8 cellular contexts compared by ENCODE assay signal in the genomic region with DNA sequence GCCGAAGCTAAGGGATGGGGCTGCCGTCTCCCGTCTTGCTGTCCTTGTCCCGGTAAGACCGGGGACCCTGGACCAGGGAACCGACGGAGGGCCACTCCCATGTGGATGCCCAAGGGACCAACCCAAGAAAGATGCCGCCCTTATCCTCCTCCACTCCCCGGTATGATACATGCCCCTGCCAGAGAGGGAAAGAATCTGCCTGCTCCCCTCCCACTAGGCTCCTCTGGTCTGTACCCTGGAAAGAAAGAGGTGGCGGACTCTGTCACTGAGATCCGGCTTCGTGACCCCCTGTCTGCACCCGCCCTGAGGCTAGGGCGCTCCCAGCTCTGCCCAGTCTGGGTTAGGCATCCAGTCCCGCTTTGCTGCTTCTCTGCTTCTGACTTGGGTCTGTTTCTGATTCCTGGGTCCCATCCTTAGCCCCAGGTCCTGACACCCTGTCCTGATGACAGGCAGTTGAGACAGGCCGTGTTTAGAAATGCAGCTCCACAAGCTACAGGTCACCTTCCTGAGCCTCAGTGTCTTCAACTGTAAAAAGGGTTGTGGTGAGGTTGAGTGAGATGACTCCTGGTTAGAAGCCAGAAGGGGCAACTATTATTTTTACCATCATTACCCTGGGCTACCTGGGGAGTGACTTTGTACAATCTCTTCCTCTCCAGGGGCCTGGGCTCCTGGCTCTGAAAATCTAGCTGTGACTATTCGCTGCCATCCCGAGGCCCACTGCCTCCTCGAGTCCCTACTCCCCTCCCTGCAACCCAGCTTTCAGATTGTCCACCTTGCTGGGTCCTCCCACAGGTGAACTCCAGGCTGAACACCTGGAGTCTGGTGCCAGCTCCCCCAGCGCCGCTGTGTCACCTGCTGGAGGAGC. TPM values are rescaled to one million over a fixed set of nuclear protein-coding genes. Genes with fewer than 3 reads are reported as not detected.
A peak's percentile ranks its signal among the peaks of the same experiment; 100 is the strongest.
DNase-seq lines count a peak whose midpoint lies in the region; ATAC-seq and TF ChIP-seq lines count a peak whose summit lies in the region.

No MANE protein-coding gene starts in this region.

- no peak overlapping the region for H3K27ac ChIP-seq in GM23338 (ENCODE audit: low read depth)
- H3K27ac ChIP-seq in VCaP = peak overlapping the region; percentile 84
- peak overlapping the region; percentile 99 to 100 (median 100) for H3K27ac ChIP-seq in spleen

- H3K4me1 ChIP-seq in GM23338 (ENCODE audit: insufficient read depth) = no peaks in the 10 kb centered on the region
- H3K4me1 ChIP-seq in spleen = peaks cover 0 to 67% (median 40%) of the 10 kb centered on the region in 6 donors

- DNase-seq in AG04449 (ENCODE audit: low read depth, low spot score) (no peak), GM23338 (ENCODE audit: low spot score) (no peak), foreskin melanocyte (peak; percentile 63), spleen (no peak), mesenteric fat pad (ENCODE audit: low spot score) (no peak)

- POLR2A ChIA-PET in AG04449 (lab: Yijun Ruan, JAX) = interaction anchor here (1.3 kb wide), 2 partner anchors 53 to 60 kb away, joined by 4 to 13 read pairs; no protein-coding TSS in a partner anchor

- H3K36me3 ChIP-seq in GM23338 (ENCODE audit: insufficient read depth) (no peaks in the 10 kb centered on the region), spleen (peaks cover 0 to 34% (median 7%) of the 10 kb centered on the region in 6 donors)

- H3K9me3 Mint-ChIP-seq in GM23338 = peaks cover 30% of the 10 kb centered on the region

- TF ChIP-seq CTCF in AG04449 (IDR thresholded peaks at IDR 0.05; ENCODE audit: insufficient read depth, low read length, missing control alignments) (no peak), GM23338 (conservative IDR thresholded peaks at IDR 0.05; ENCODE audit: low read depth in 2 of 2) (0 out of 4 replicates have a peak, but pooled peaks have one; percentile 3 to 5), VCaP (conservative IDR thresholded peaks at IDR 0.05) (peak; percentile 55), spleen (IDR thresholded peaks at IDR 0.05 in 8 of 11, conservative IDR thresholded peaks at IDR 0.05 in 3 of 11) (peak in 1 of 11 experiments; percentile 6)

- no peak for ATAC-seq in GM23338
- ATAC-seq in HG02852 (IDR thresholded peaks at IDR 0.05; ENCODE audit: unreplicated experiment) = no peak
- ATAC-seq in GM19463 (IDR thresholded peaks at IDR 0.05; ENCODE audit: unreplicated experiment) = no peak

- TF ChIP-seq POLR2A in spleen (IDR thresholded peaks at IDR 0.05) = no peak

- peaks cover 13% of the 10 kb centered on the region for H3K27me3 Mint-ChIP-seq in GM23338 (ENCODE audit: insufficient read depth, low read depth, poor library complexity)

- H3K9me3 ChIP-seq in spleen = peaks cover 0 to 12% (median 9%) of the 10 kb centered on the region in 8 donors

- H3K4me2 ChIP-seq in GM23338 = peak overlapping the region; percentile 91; the same call in 1 of the 2 replicates

- no peak overlapping the region for H2AFZ ChIP-seq in GM23338

- H3K36me3 Mint-ChIP-seq in GM23338 (ENCODE audit: low read depth) = peaks cover 15% of the 10 kb centered on the region

- H3K9me2 ChIP-seq in GM23338 (ENCODE audit: insufficient read depth) = peaks cover 3% of the 10 kb centered on the region; the same call in 1 of the 2 replicates

- no peaks in the 10 kb centered on the region for H4K20me1 ChIP-seq in GM23338 (replicated peaks; ENCODE audit: insufficient read depth)

- intact Hi-C loops in spleen (cut with DNase I; ENCODE audit: low total_unique reads) = loop anchor here (2.0 to 10.0 kb wide), 3 partner anchors 59 to 1485 kb away; partner anchors contain the start of genes MECR and PTPRU

- H3K27me3 ChIP-seq in GM23338 (ENCODE audit: insufficient read depth) (no peaks in the 10 kb centered on the region), spleen (replicated peaks in 1 of 7) (no peaks in the 10 kb centered on the region)

- H3K4me1 Mint-ChIP-seq in GM23338 = peaks cover 3% of the 10 kb centered on the region; the same call in 2 of the 3 replicates

- H3K4me3 ChIP-seq in AG04449 (ENCODE audit: low read depth, low read length) (peak overlapping the region; percentile 69), GM23338 (peak overlapping the region; percentile 86), spleen (peak overlapping the region; percentile 49 to 74 (median 53))

- WGBS in spleen, 5 donors = 28 to 42% (median 39%) methylated on average over 13 to 21 of the region's 21 CpGs

- peak overlapping the region; percentile 67 for H3K4me3 Mint-ChIP-seq in GM23338

- CTCF ChIA-PET in AG04449 (lab: Yijun Ruan, JAX) = interaction anchor here (0.6 to 19.4 kb wide), 39 partner anchors 11 to 1490 kb away, joined by 3 to 943 read pairs (median 5); partner anchors contain the start of genes LAPTM5 and SDC3

- no peaks in the 10 kb centered on the region for H3K79me2 ChIP-seq in GM23338 (replicated peaks; ENCODE audit: insufficient read depth)

- H3K27ac Mint-ChIP-seq in GM23338 = no peak overlapping the region

- H3F3A ChIP-seq in GM23338 (replicated peaks; ENCODE audit: low read depth) = no peaks in the 10 kb centered on the region

TF ChIP-seq in GM23338, 12 proteins besides CTCF, POLR2A, EP300 and RAD21 (continues in another document):
- no peak for TF ChIP-seq JUNB (IDR thresholded peaks at IDR 0.05; ENCODE audit: unreplicated experiment)
- no peak for TF ChIP-seq ZNF462 (CRISPR knock-in tag; IDR thresholded peaks at IDR 0.05)
- TF ChIP-seq EZH2 (IDR thresholded peaks at IDR 0.05; ENCODE audit: low read depth, unreplicated experiment) = no peak

RNA-seq across cellular contexts. Expression of gene MATN1, which starts 3.7 kb away (rescaled TPM):
- 0.31 TPM in 1 of 2 replicates, not detected in the other for total RNA-seq in GM23338 (2014; rRNA removed; shearing (Covaris generic))
- polyA plus RNA-seq in GM23338 (2016; fragmentation: Nextera tagmentation; extraction: Ambion mirVana) = 0.08 and 0.21 TPM in 2 replicates
- 1 to 10 TPM in 1 of 7 donors, under 1 TPM in 5, not detected in 1; 0.30 to 1.1 (median 0.69) TPM for total RNA-seq in spleen
- polyA plus RNA-seq in spleen = under 1 TPM; 0.04 to 0.08 (median 0.06) TPM
- not detected for total RNA-seq in mesenteric fat pad

RNA-seq across cellular contexts. Expression of gene LAPTM5, which starts 37.9 kb away (rescaled TPM):
- total RNA-seq in GM23338 (2014; rRNA removed; shearing (Covaris generic)) = not detected in 2 replicates
- polyA plus RNA-seq in GM23338 (2016; fragmentation: Nextera tagmentation; extraction: Ambion mirVana) (0.21 and 1.0 TPM in 2 replicates), spleen (100 to 1,000 TPM; 419 to 691 (median 502) TPM)
- total RNA-seq in spleen (100 to 1,000 TPM; 473 to 747 (median 586) TPM), mesenteric fat pad (251 TPM)

Comparison
In these comparisons a context has a peak if more than half of its experiments do, and no peak if none do; other contexts are left out.
1. RNA of gene LAPTM5, which starts 37.9 kb away (total RNA-seq): 473 to 747 TPM in spleen and 251 TPM in mesenteric fat pad (single experiment); not detected in GM23338; every median in the first group is over 100 times any median in the second.
2. Peak in every context shown above with its lines, with median percentiles within 50 percentile points of each other: H3K4me3 ChIP-seq.